In genomic region chr7:128672927-128673517, GRCh38 we compare ENCODE assay signal across 8 cellular contexts. TPM values are rescaled to one million over a fixed set of nuclear protein-coding genes. Genes with fewer than 3 reads are reported as not detected.
DNase-seq lines count a peak whose midpoint lies in the region; ATAC-seq, FAIRE-seq and TF ChIP-seq lines count a peak whose summit lies in the region.

No MANE protein-coding gene starts in this region.

- no peaks in the 10 kb centered on the region for H3K27me3 ChIP-seq in A673 (replicated peaks; ENCODE audit: insufficient read depth, low read depth, low read length, poor library complexity)
- H3K27me3 ChIP-seq in right atrium auricular region, result no peaks in the 10 kb centered on the region
- no peaks in the 10 kb centered on the region for H3K27me3 ChIP-seq in stomach

- peak; percentile 63 for ATAC-seq in activated CD8-positive, alpha-beta T cell treated with anti-CD3 and anti-CD28 coated beads, Interleukin-2, amount 10 ng/mL, durations not matched to agents 7 days and 5 days
- ATAC-seq in HG03097 (IDR thresholded peaks at IDR 0.05; ENCODE audit: low FRiP score, unreplicated experiment) (no peak), HG02840 (IDR thresholded peaks at IDR 0.05; ENCODE audit: low FRiP score, unreplicated experiment) (no peak)

- H3K9me3 ChIP-seq in A673 (ENCODE audit: low read depth, low read length, poor library complexity, severe bottlenecking) (no peaks in the 10 kb centered on the region), right atrium auricular region (no peaks in the 10 kb centered on the region), stomach (no peaks in the 10 kb centered on the region)

- WGBS in stomach, 5 donors, result 13 to 25% (median 17%) methylated on average over 7 of the region's 7 CpGs

- H3K4me3 Mint-ChIP-seq in activated CD8-positive, alpha-beta T cell treated with anti-CD3 and anti-CD28 coated beads, Interleukin-2, amount 10 ng/mL, durations not matched to agents 7 days and 5 days, result no peak overlapping the region

- H3K4me3 ChIP-seq in A673 (ENCODE audit: low read depth, low read length, poor library complexity, severe bottlenecking) (no peak overlapping the region), right atrium auricular region (no peak overlapping the region), stomach (no peak overlapping the region)

- no peaks in the 10 kb centered on the region for H3K4me1 Mint-ChIP-seq in activated CD8-positive, alpha-beta T cell treated with anti-CD3 and anti-CD28 coated beads, Interleukin-2, amount 10 ng/mL, durations not matched to agents 7 days and 5 days (ENCODE audit: low read depth)

- POLR2A ChIA-PET in A673 (lab: Charles Lee; ENCODE audit: low non-redundant PET), result interaction anchor here (0.7 kb wide), 1 partner anchor 491 kb away, joined by 3 read pairs; no protein-coding TSS in a partner anchor
- POLR2A ChIA-PET in activated CD8-positive, alpha-beta T cell treated with anti-CD3 and anti-CD28 coated beads, Interleukin-2, amount 10 ng/mL, durations not matched to agents 7 days and 5 days (lab: Charles Lee), result no interaction called here

- no peak for TF ChIP-seq EP300 in stomach (IDR thresholded peaks at IDR 0.05)

- intact Hi-C loops in A673 (cut with micrococcal nuclease; ENCODE audit: unreplicated experiment) (loop anchor here (10.0 kb wide), 1 partner anchor 248 kb away; no protein-coding TSS in a partner anchor), stomach (cut with DNase I; ENCODE audit: low total_unique reads) (no loop called here)

- H3K4me1 ChIP-seq in A673 (ENCODE audit: insufficient read depth, low read length, poor library complexity, severe bottlenecking), result no peaks in the 10 kb centered on the region
- no peaks in the 10 kb centered on the region for H3K4me1 ChIP-seq in right atrium auricular region
- peaks cover 0 to 10% (median 3%) of the 10 kb centered on the region in 4 donors for H3K4me1 ChIP-seq in stomach

- DNase-seq in A673 (ENCODE audit: low spot score), result peak; percentile 25
- DNase-seq in GM12891 (ENCODE audit: insufficient read length, low spot score), result no peak
- DNase-seq in activated CD8-positive, alpha-beta T cell treated with anti-CD3 and anti-CD28 coated beads, Interleukin-2, amount 10 ng/mL, durations not matched to agents 7 days and 5 days, result peak; percentile 41
- DNase-seq in right atrium auricular region (ENCODE audit: low spot score), result no peak
- DNase-seq in stomach, result no peak
- no peak for DNase-seq in NCI-H446 treated with DMSO at 0.1 percent for 48 hours (lab: John Stamatoyannopoulos, UW)

- peaks cover 14% of the 10 kb centered on the region for H3K27me3 Mint-ChIP-seq in activated CD8-positive, alpha-beta T cell treated with anti-CD3 and anti-CD28 coated beads, Interleukin-2, amount 10 ng/mL, durations not matched to agents 7 days and 5 days (ENCODE audit: low read depth)

- H3K36me3 ChIP-seq in A673 (ENCODE audit: insufficient read depth, low read length, poor library complexity, severe bottlenecking) (no peaks in the 10 kb centered on the region), right atrium auricular region (no peaks in the 10 kb centered on the region), stomach (no peaks in the 10 kb centered on the region)

- no peaks in the 10 kb centered on the region for H3K9me3 Mint-ChIP-seq in activated CD8-positive, alpha-beta T cell treated with anti-CD3 and anti-CD28 coated beads, Interleukin-2, amount 10 ng/mL, durations not matched to agents 7 days and 5 days (ENCODE audit: insufficient read depth)

- FAIRE-seq in GM12891 (lab: Jason Lieb, UNC), result peak; percentile 82

- CTCF ChIA-PET in A673 (lab: Charles Lee), result no interaction called here
- CTCF ChIA-PET in activated CD8-positive, alpha-beta T cell treated with anti-CD3 and anti-CD28 coated beads, Interleukin-2, amount 10 ng/mL, durations not matched to agents 7 days and 5 days (lab: Charles Lee), result interaction anchor here (0.7 to 1.1 kb wide), 3 partner anchors 19 to 65 kb away, joined by 3 read pairs; no protein-coding TSS in a partner anchor

- no peak overlapping the region for H3K27ac Mint-ChIP-seq in activated CD8-positive, alpha-beta T cell treated with anti-CD3 and anti-CD28 coated beads, Interleukin-2, amount 10 ng/mL, durations not matched to agents 7 days and 5 days

- no TSS peak for BruUV-seq in A673 (replicated peaks; lab: Mats Ljungman, UMichigan)

- no peaks in the 10 kb centered on the region for H3K36me3 Mint-ChIP-seq in activated CD8-positive, alpha-beta T cell treated with anti-CD3 and anti-CD28 coated beads, Interleukin-2, amount 10 ng/mL, durations not matched to agents 7 days and 5 days (ENCODE audit: low read depth)

- TF ChIP-seq POLR2A in GM12891 (IDR thresholded peaks at IDR 0.05; ENCODE audit: low read depth, low read length), result no peak
- no peak for TF ChIP-seq POLR2A in stomach (IDR thresholded peaks at IDR 0.05)

- TF ChIP-seq CTCF in A673 (conservative IDR thresholded peaks at IDR 0.05; ENCODE audit: low read depth, low read length) (peak; percentile 60), right atrium auricular region (IDR thresholded peaks at IDR 0.05) (peak; percentile 32 to 51), stomach (IDR thresholded peaks at IDR 0.05) (peak in 5 of 7 experiments; percentile 6 to 50 (median 21))

- H3K27ac ChIP-seq in A673 (ENCODE audit: low read depth, low read length, poor library complexity, severe bottlenecking) (no peak overlapping the region), right atrium auricular region (no peak overlapping the region), stomach (no peak overlapping the region)

TF ChIP-seq in GM12891, 5 proteins besides CTCF, POLR2A, EP300 and RAD21:
- TF ChIP-seq PAX5 (IDR thresholded peaks at IDR 0.05; ENCODE audit: insufficient read depth, low read length, severe bottlenecking) (no peak), POLR2AphosphoS5 (IDR thresholded peaks at IDR 0.05; ENCODE audit: low read depth, low read length) (no peak), SPI1 (IDR thresholded peaks at IDR 0.05; ENCODE audit: low read depth, low read length) (no peak), POU2F2 (IDR thresholded peaks at IDR 0.05; ENCODE audit: low read depth, low read length) (no peak), TAF1 (IDR thresholded peaks at IDR 0.05; ENCODE audit: low read depth, low read length) (no peak)

RNA-seq across cellular contexts. Expression of gene GARIN1A, which starts 0.9 kb away (rescaled TPM):
- 1.8 and 2.2 TPM in 2 replicates for total RNA-seq in A673 (2021)
- 0.28 TPM for polyA plus RNA-seq in GM12891 (2012; ENCODE audit: low read depth, missing spikeins)
- total RNA-seq in activated CD8-positive, alpha-beta T cell treated with anti-CD3 and anti-CD28 coated beads, Interleukin-2, amount 10 ng/mL, durations not matched to agents 7 days and 5 days, result under 1 TPM; 0.26 to 0.60 TPM
- under 1 TPM; 0.39 to 0.63 TPM for total RNA-seq in right atrium auricular region
- total RNA-seq in stomach, result 1 to 10 TPM in 3 of 5 donors, under 1 TPM in 1, not detected in 1; 0.72 to 1.8 (median 1.1) TPM
- polyA plus RNA-seq in stomach, result 1 to 10 TPM in 1 of 3 donors, under 1 TPM in 2; 0.50 to 1.4 (median 0.61) TPM

Comparison
In these comparisons a context has a peak if more than half of its experiments do, and no peak if none do; other contexts are left out.
1. DNase-seq: peak in A673 (single experiment) and activated CD8-positive, alpha-beta T cell treated with anti-CD3 and anti-CD28 coated beads, Interleukin-2, amount 10 ng/mL, durations not matched to agents 7 days and 5 days (single experiment); none in GM12891 (single experiment), right atrium auricular region (single experiment), stomach (single experiment) and NCI-H446 treated with DMSO at 0.1 percent for 48 hours (single experiment).
2. Peak in every context shown above with its lines, with median percentiles within 50 percentile points of each other: CTCF ChIP-seq.